10 cellular contexts compared by ENCODE assay signal in the genomic region with DNA sequence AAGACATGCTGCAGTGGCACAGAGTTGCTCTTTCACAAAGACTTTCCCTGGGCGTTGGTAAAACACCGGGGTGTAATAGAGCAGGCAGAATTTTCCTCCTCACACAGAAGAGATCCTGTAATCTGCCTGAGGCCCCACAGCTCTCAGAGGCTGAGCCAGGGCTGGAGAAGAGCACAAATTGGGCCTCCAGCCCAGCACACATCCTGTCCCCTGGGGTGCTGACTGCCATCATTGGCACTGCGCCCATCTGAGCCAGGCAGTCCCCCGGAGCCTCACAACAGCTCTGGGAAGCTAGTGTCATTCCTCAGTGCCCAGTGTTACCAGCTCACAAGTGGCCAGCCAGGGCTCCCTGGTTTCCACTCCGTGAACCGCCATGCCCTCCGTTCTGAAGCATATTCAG.
DNase-seq lines count a peak whose midpoint lies in the region; ATAC-seq and TF ChIP-seq lines count a peak whose summit lies in the region.
"Had no signal": no experiment of that assay in that cellular context is flagged by ENCODE, and none has a peak within 500 bp of the region (broad histone marks: within the 10 kb centered on the region; RNA-seq: fewer than 3 reads in every experiment).

No MANE protein-coding gene starts in this region.

- peak overlapping the region; percentile 37; the same call in 1 of the 2 replicates for H2AK5ac ChIP-seq in IMR-90 (ENCODE audit: low read depth, low read length)

- no peak overlapping the region for H3K4me3 ChIP-seq in ACC112 (ENCODE audit: low read depth, low read length)
- no peak overlapping the region for H3K4me3 ChIP-seq in IMR-90 (ENCODE audit: insufficient read depth, low read depth, low read length)
- H3K4me3 ChIP-seq: BLaER1 treated with 17β-estradiol and CSF1 and Interleukin-3, amounts not matched to agents 10 nM and 100 nM had no signal

- CTCF ChIA-PET in IMR-90 (lab: Yijun Ruan, JAX) = no interaction called here

- H3K4me1 ChIP-seq in ACC112 (ENCODE audit: control insufficient read depth, insufficient read depth, low read length, unreplicated experiment) (peaks cover 77% of the 10 kb centered on the region), IMR-90 (ENCODE audit: control insufficient read depth, insufficient read depth, low read length) (peaks cover 44% of the 10 kb centered on the region)

- 56% methylated on average over 3 of the region's 7 CpGs; no CpG with 5 or more reads in 1 of the 2 experiments for WGBS in IMR-90 (ENCODE audit: extremely low coverage in 2 of 2, insufficient read length in 1 of 2), 2 experiments

- 0 out of 2 replicates have a peak overlapping the region, but pooled peaks have one; percentile 62 for H3K23ac ChIP-seq in IMR-90 (ENCODE audit: low read depth, low read length)

- H3K79me1 ChIP-seq in IMR-90 (ENCODE audit: low read depth in 1 of 2, low read length in 2 of 2) = peaks cover 0 to 32% of the 10 kb centered on the region in 2 experiments

- H4K8ac ChIP-seq in IMR-90 (ENCODE audit: low read depth in 2 of 2, low read length in 2 of 2) = peak overlapping the region in 1 of 2 experiments; percentile 39; a peak in 2 of 4 replicates

- peak overlapping the region; percentile 15; the same call in 1 of the 2 replicates for H3K56ac ChIP-seq in IMR-90 (ENCODE audit: extremely low read depth, insufficient read depth, low read length)

- H2BK120ac ChIP-seq in IMR-90 (ENCODE audit: low read depth, low read length) = peak overlapping the region; percentile 50

- peaks cover 29% of the 10 kb centered on the region for H3K9me1 ChIP-seq in IMR-90 (ENCODE audit: insufficient read depth, low read length)

- TF ChIP-seq RAD21 in IMR-90 (IDR thresholded peaks at IDR 0.05; ENCODE audit: low read length) = no peak

- in situ Hi-C loops in IMR-90 (cut with MboI; ENCODE audit: low sequenced_read_pairs) (no loop called here), SK-MEL-5 (cut with HindIII; ENCODE audit: low pct_unique_long_range_greater_than_20kb, low sequenced_read_pairs) (no loop called here)

- H3K9ac ChIP-seq in IMR-90 (ENCODE audit: low read depth, low read length) = no peak overlapping the region
- H3K9ac ChIP-seq: BLaER1 treated with 17β-estradiol and CSF1 and Interleukin-3, amounts not matched to agents 10 nM and 100 nM had no signal

- no peak overlapping the region for H3K4me2 ChIP-seq in IMR-90 (ENCODE audit: low read depth, low read length)

- H2AK9ac ChIP-seq in IMR-90 (replicated peaks; ENCODE audit: low read depth, low read length, poor library complexity) = peak overlapping the region; percentile 38

- peak overlapping the region; percentile 1 for H2BK5ac ChIP-seq in IMR-90 (ENCODE audit: low read depth, low read length, poor library complexity, severe bottlenecking)

- no peaks in the 10 kb centered on the region for H3K9me3 ChIP-seq in IMR-90 (ENCODE audit: control insufficient read depth, insufficient read depth, low read length)
- H3K9me3 ChIP-seq: BLaER1 treated with 17β-estradiol and CSF1 and Interleukin-3, amounts not matched to agents 10 nM and 100 nM had no signal

- H3K27ac ChIP-seq in ACC112 (ENCODE audit: low read depth, low read length) (peak overlapping the region; percentile 27; the same call in 1 of the 2 replicates), IMR-90 (ENCODE audit: insufficient read depth, low read length) (no peak overlapping the region)
- H3K27ac ChIP-seq: BLaER1 treated with 17β-estradiol and CSF1 and Interleukin-3, amounts not matched to agents 10 nM and 100 nM had no signal

- H4K91ac ChIP-seq in IMR-90 (ENCODE audit: insufficient read depth, low read depth, low read length) = peak overlapping the region; percentile 51

- intact Hi-C loops in IMR-90 (cut with micrococcal nuclease) = loop anchor here (10.0 kb wide), 1 partner anchor 118 kb away; the partner anchor contains the start of gene SOCS1
- intact Hi-C loops in Right ventricle myocardium superior (cut with DNase I) = no loop called here

- H2BK20ac ChIP-seq in IMR-90 (ENCODE audit: low read depth, low read length) = peak overlapping the region; percentile 50; the same call in 1 of the 2 replicates

- POLR2A ChIA-PET in IMR-90 (lab: Charles Lee; ENCODE audit: unreplicated experiment) = interaction anchor here (0.6 kb wide), 1 partner anchor 120 kb away, joined by 3 read pairs; the partner anchor contains the start of gene SOCS1

- no peak for ATAC-seq in IMR-90 (ENCODE audit: low read depth)
- ATAC-seq in Right ventricle myocardium superior (ENCODE audit: poor library complexity) = peak; percentile 44
- ATAC-seq in GM18870 (IDR thresholded peaks at IDR 0.05; ENCODE audit: unreplicated experiment) = no peak
- no peak for ATAC-seq in HG02852 (IDR thresholded peaks at IDR 0.05; ENCODE audit: unreplicated experiment)

- H2BK15ac ChIP-seq in IMR-90 (ENCODE audit: low read depth, low read length) = peak overlapping the region; percentile 29

- H4K5ac ChIP-seq in IMR-90 (ENCODE audit: low read depth, low read length) = no peak overlapping the region

- H2AFZ ChIP-seq in ACC112 (ENCODE audit: low read length, unreplicated experiment) (no peak overlapping the region), IMR-90 (replicated peaks; ENCODE audit: low read length, poor library complexity) (no peak overlapping the region)

- dilution Hi-C loops in IMR-90 (cut with HindIII; ENCODE audit: low sequenced_read_pairs, unreplicated experiment) = no loop called here

- peak overlapping the region; percentile 64 for H3K14ac ChIP-seq in IMR-90 (replicated peaks; ENCODE audit: low read depth, low read length)

- H3K36me3 ChIP-seq in ACC112 (ENCODE audit: insufficient read depth, low read length) (no peaks in the 10 kb centered on the region), IMR-90 (ENCODE audit: control insufficient read depth, insufficient read depth, low read length) (no peaks in the 10 kb centered on the region)

- H4K20me1 ChIP-seq in IMR-90 (ENCODE audit: insufficient read depth, low read length) = no peaks in the 10 kb centered on the region

- no peak for TF ChIP-seq POLR2A in IMR-90 (IDR thresholded peaks at IDR 0.05; ENCODE audit: low read depth, low read length)

- no peaks in the 10 kb centered on the region for H3K27me3 ChIP-seq in ACC112 (ENCODE audit: insufficient read depth, low read length)
- no peaks in the 10 kb centered on the region for H3K27me3 ChIP-seq in IMR-90 (ENCODE audit: control insufficient read depth, insufficient read depth, low read length)
- H3K27me3 ChIP-seq: BLaER1 treated with 17β-estradiol and CSF1 and Interleukin-3, amounts not matched to agents 10 nM and 100 nM had no signal

- no peaks in the 10 kb centered on the region for H3K79me2 ChIP-seq in ACC112 (ENCODE audit: control insufficient read depth, insufficient read depth, low read length, unreplicated experiment)

- H3K4ac ChIP-seq in IMR-90 (ENCODE audit: low read depth, low read length) = peak overlapping the region; percentile 73

- DNase-seq in IMR-90 (no peak), SK-MEL-5 (ENCODE audit: low read depth, low spot score) (peak; percentile 27), Right ventricle myocardium superior (peak; percentile 78), epidermal melanocyte (ENCODE audit: insufficient read length, low spot score) (no peak), cerebellum (ENCODE audit: low spot score) (no peak)
- DNase-seq: cortex of kidney had no signal

- TF ChIP-seq CTCF in IMR-90 (conservative IDR thresholded peaks at IDR 0.05; ENCODE audit: low read depth, low read length) = no peak

- H3K18ac ChIP-seq in IMR-90 (ENCODE audit: low read depth, low read length) = peak overlapping the region; percentile 22

- no TSS peak for BruUV-seq in IMR-90 (replicated peaks; lab: Mats Ljungman, UMichigan)

TF ChIP-seq in IMR-90, 13 proteins besides CTCF, POLR2A, EP300 and RAD21:
- TF ChIP-seq, protein P1, sequence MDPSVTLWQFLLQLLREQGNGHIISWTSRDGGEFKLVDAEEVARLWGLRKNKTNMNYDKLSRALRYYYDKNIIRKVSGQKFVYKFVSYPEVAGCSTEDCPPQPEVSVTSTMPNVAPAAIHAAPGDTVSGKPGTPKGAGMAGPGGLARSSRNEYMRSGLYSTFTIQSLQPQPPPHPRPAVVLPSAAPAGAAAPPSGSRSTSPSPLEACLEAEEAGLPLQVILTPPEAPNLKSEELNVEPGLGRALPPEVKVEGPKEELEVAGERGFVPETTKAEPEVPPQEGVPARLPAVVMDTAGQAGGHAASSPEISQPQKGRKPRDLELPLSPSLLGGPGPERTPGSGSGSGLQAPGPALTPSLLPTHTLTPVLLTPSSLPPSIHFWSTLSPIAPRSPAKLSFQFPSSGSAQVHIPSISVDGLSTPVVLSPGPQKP (IDR thresholded peaks at IDR 0.05; ENCODE audit: borderline replicate concordance, low read depth, low read length) = no peak
- TF ChIP-seq CEBPB (IDR thresholded peaks at IDR 0.05; ENCODE audit: low read depth, low read length) = no peak
- no peak for TF ChIP-seq NFE2L2 (IDR thresholded peaks at IDR 0.05; ENCODE audit: low read depth, low read length)
- TF ChIP-seq CHD1 (IDR thresholded peaks at IDR 0.05; ENCODE audit: low read depth, low read length) = no peak
- TF ChIP-seq, protein P2, sequence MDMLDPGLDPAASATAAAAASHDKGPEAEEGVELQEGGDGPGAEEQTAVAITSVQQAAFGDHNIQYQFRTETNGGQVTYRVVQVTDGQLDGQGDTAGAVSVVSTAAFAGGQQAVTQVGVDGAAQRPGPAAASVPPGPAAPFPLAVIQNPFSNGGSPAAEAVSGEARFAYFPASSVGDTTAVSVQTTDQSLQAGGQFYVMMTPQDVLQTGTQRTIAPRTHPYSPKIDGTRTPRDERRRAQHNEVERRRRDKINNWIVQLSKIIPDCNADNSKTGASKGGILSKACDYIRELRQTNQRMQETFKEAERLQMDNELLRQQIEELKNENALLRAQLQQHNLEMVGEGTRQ (IDR thresholded peaks at IDR 0.05; ENCODE audit: low read depth, low read length) = no peak
- no peak for TF ChIP-seq RCOR1 (IDR thresholded peaks at IDR 0.05; ENCODE audit: insufficient replicate concordance, low read length)
- no peak for TF ChIP-seq MAZ (IDR thresholded peaks at IDR 0.05; ENCODE audit: borderline replicate concordance, low read depth, low read length)
- no peak for TF ChIP-seq MXI1 (IDR thresholded peaks at IDR 0.05; ENCODE audit: borderline replicate concordance, low read depth, low read length)
- TF ChIP-seq RFX5 (IDR thresholded peaks at IDR 0.05; ENCODE audit: low read depth, low read length) = no peak
- no peak for TF ChIP-seq BHLHE40 (IDR thresholded peaks at IDR 0.05; ENCODE audit: low read depth, low read length)

Comparison
In these comparisons a context has a peak if more than half of its experiments do, and no peak if none do; other contexts are left out.
1. DNase-seq: peak in SK-MEL-5 (single experiment) and Right ventricle myocardium superior (single experiment); none in IMR-90 (single experiment), epidermal melanocyte (single experiment) and cerebellum (single experiment).